In the genomic region with DNA sequence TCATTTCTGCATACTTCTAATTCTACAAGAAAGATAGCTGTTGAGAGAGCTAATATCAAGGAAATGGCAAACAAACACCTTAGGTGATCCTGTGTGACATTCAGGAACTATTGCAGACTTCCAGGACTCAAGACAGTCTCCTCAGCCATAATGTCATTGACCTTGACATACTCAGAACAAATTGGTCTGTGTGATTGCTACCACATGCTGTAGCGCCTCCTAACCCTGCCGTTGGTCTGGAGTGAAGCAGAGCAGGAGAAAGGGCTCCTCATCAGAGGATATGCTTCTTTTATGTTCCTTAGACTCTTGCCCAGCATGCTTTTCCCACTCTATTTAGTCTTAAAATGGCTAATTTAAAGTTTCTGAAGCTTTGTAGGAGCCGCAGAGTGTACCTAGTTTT, we compare ENCODE assay signal across 1 cellular context.
TF ChIP-seq lines count a peak whose summit lies in the region.

No MANE protein-coding gene starts in this region.

TF ChIP-seq in SK-N-SH, 30 proteins besides CTCF, POLR2A, EP300 and RAD21 (continued from another document):
- TF ChIP-seq ELF1 (IDR thresholded peaks at IDR 0.05) (no peak), RFX5 (IDR thresholded peaks at IDR 0.05; ENCODE audit: low read length) (no peak), SMC3 (IDR thresholded peaks at IDR 0.05; ENCODE audit: low read depth, low read length) (no peak), TAF1 (IDR thresholded peaks at IDR 0.05; ENCODE audit: borderline replicate concordance, low read depth, low read length) (no peak), NRF1 (IDR thresholded peaks at IDR 0.05; ENCODE audit: low read depth, low read length) (no peak)
- TF ChIP-seq, protein P1, sequence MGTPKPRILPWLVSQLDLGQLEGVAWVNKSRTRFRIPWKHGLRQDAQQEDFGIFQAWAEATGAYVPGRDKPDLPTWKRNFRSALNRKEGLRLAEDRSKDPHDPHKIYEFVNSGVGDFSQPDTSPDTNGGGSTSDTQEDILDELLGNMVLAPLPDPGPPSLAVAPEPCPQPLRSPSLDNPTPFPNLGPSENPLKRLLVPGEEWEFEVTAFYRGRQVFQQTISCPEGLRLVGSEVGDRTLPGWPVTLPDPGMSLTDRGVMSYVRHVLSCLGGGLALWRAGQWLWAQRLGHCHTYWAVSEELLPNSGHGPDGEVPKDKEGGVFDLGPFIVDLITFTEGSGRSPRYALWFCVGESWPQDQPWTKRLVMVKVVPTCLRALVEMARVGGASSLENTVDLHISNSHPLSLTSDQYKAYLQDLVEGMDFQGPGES (IDR thresholded peaks at IDR 0.05; ENCODE audit: low read depth, low read length): no peak
